27 cellular contexts compared by ENCODE assay signal in genomic region chrX:110183314-110183713, GRCh38.
A peak's percentile ranks its signal among the peaks of the same experiment; 100 is the strongest.
DNase-seq lines count a peak whose midpoint lies in the region; ATAC-seq, FAIRE-seq and TF ChIP-seq lines count a peak whose summit lies in the region.
"Had no signal": no experiment of that assay in that cellular context is flagged by ENCODE, and none has a peak within 500 bp of the region (broad histone marks: within the 10 kb centered on the region; RNA-seq: fewer than 3 reads in every experiment).

No MANE protein-coding gene starts in this region.

- TF ChIP-seq POLR2A in GM12892 (IDR thresholded peaks at IDR 0.05; ENCODE audit: low read depth, low read length) (no peak), endothelial cell of umbilical vein (IDR thresholded peaks at IDR 0.05; ENCODE audit: low read depth, low read length) (no peak), GM18505 (IDR thresholded peaks at IDR 0.05; ENCODE audit: borderline replicate concordance, extremely low read depth, insufficient read depth, insufficient read length) (no peak)

- H3K9me1 ChIP-seq in endothelial cell of umbilical vein (replicated peaks; ENCODE audit: control insufficient read depth, extremely low read depth, insufficient read depth, low read length), result no peaks in the 10 kb centered on the region

- H4K20me1 ChIP-seq in H9 (ENCODE audit: control insufficient read depth, insufficient read depth, insufficient read length) (no peaks in the 10 kb centered on the region), endothelial cell of umbilical vein (replicated peaks; ENCODE audit: control insufficient read depth, extremely low read depth, insufficient read depth, low read length) (no peaks in the 10 kb centered on the region)

- H3K36me3 Mint-ChIP-seq in H9 (ENCODE audit: insufficient read depth in 1 of 3, low read depth in 3 of 3), result peaks cover 7 to 16% (median 7%) of the 10 kb centered on the region in 3 experiments; a peak in 6 of 7 replicates
- peaks cover 15% of the 10 kb centered on the region for H3K36me3 Mint-ChIP-seq in HFFc6 (ENCODE audit: low read depth)

- no peaks in the 10 kb centered on the region for H3K23me2 ChIP-seq in H9 (ENCODE audit: insufficient read length, low read depth, low read length, poor library complexity, severe bottlenecking)

- no peak overlapping the region for H3K4me3 ChIP-seq in endothelial cell of umbilical vein (replicated peaks in 1 of 3; ENCODE audit: insufficient read depth in 1 of 3, low read depth in 1 of 3, low read length in 3 of 3)
- H3K4me3 ChIP-seq: BLaER1, GM12878 had no signal

- no peak overlapping the region for H4K8ac ChIP-seq in H9 (replicated peaks; ENCODE audit: insufficient read length, low read depth, low read length)

- H3K79me2 ChIP-seq in H9 (ENCODE audit: insufficient read depth, low read length) (no peaks in the 10 kb centered on the region), endothelial cell of umbilical vein (ENCODE audit: control insufficient read depth, insufficient read depth, low read length) (no peaks in the 10 kb centered on the region)

- H2AK5ac ChIP-seq in H9 (ENCODE audit: insufficient read length, low read length), result no peak overlapping the region

- H3K27ac Mint-ChIP-seq in H9 (no peak overlapping the region), HFFc6 (peak overlapping the region; percentile 79; the same call in 1 of the 2 replicates)
- H3K27ac Mint-ChIP-seq: CD4-positive, alpha-beta T cell; CD8-positive, alpha-beta T cell had no signal

- H3K9ac ChIP-seq in H9 (ENCODE audit: extremely low read depth, insufficient read length, low read length), result no peak overlapping the region
- H3K9ac ChIP-seq in endothelial cell of umbilical vein (replicated peaks; ENCODE audit: extremely low read depth, insufficient read depth, low read length), result no peak overlapping the region
- H3K9ac ChIP-seq: BLaER1 had no signal

- no peaks in the 10 kb centered on the region for H3K27me3 ChIP-seq in H9 (ENCODE audit: insufficient read depth, low read length)
- H3K27me3 ChIP-seq in endothelial cell of umbilical vein (ENCODE audit: control insufficient read depth in 2 of 2, insufficient read depth in 2 of 2, low read length in 2 of 2), result no peaks in the 10 kb centered on the region
- H3K27me3 ChIP-seq: BE2C had no signal

- no peak for ATAC-seq in GM18505 (IDR thresholded peaks at IDR 0.05; ENCODE audit: unreplicated experiment)
- ATAC-seq: CD8-positive, alpha-beta T cell; GM12878 had no signal

- H3K4me3 Mint-ChIP-seq in H9 (no peak overlapping the region), HFFc6 (no peak overlapping the region; the same call in 1 of the 2 replicates)
- H3K4me3 Mint-ChIP-seq: CD4-positive, alpha-beta T cell; CD8-positive, alpha-beta T cell had no signal

- H2BK20ac ChIP-seq in H9 (ENCODE audit: low read depth, low read length, poor library complexity, severe bottlenecking), result no peak overlapping the region

- H3K4me2 ChIP-seq in H9 (ENCODE audit: insufficient read depth, insufficient read length, low read length), result no peak overlapping the region
- no peak overlapping the region for H3K4me2 ChIP-seq in endothelial cell of umbilical vein (ENCODE audit: insufficient read depth, low read length)
- H3K4me2 ChIP-seq: BLaER1 had no signal

- H3K23ac ChIP-seq in H9 (ENCODE audit: insufficient read length, low read depth, low read length), result no peak overlapping the region

- H3K27ac ChIP-seq in H9 (ENCODE audit: insufficient read length, low read depth, low read length) (no peak overlapping the region), endothelial cell of umbilical vein (ENCODE audit: insufficient read depth, low read depth, low read length) (no peak overlapping the region)
- H3K27ac ChIP-seq: BLaER1, C4-2B had no signal

- CTCF ChIA-PET in endothelial cell of umbilical vein (lab: Charles Lee), result no interaction called here

- peaks cover 4% of the 10 kb centered on the region; the same call in 1 of the 2 replicates for H3K4me1 ChIP-seq in H9 (ENCODE audit: insufficient read depth, low read length)
- H3K4me1 ChIP-seq in endothelial cell of umbilical vein (ENCODE audit: control insufficient read depth, extremely low read depth, insufficient read depth, low read length), result peaks cover 3% of the 10 kb centered on the region
- H3K4me1 ChIP-seq: BLaER1, Caco-2 had no signal

- no CpG with 5 or more reads among the region's 2 CpGs for WGBS in H9 (ENCODE audit: extremely low coverage, insufficient read length, low lambda C conversion rate)

- H4K5ac ChIP-seq in H9 (ENCODE audit: insufficient read length, low read depth, low read length), result no peak overlapping the region

- H3K27me3 Mint-ChIP-seq in H9 (ENCODE audit: low read depth) (no peaks in the 10 kb centered on the region), HFFc6 (ENCODE audit: insufficient read depth) (no peaks in the 10 kb centered on the region; the same call in 1 of the 2 replicates)
- H3K27me3 Mint-ChIP-seq: CD4-positive, alpha-beta T cell had no signal

- H2BK5ac ChIP-seq in H9 (ENCODE audit: insufficient read length, low read length), result no peak overlapping the region

- no peak overlapping the region for H3K4ac ChIP-seq in H9 (ENCODE audit: low read depth, low read length)

- TF ChIP-seq CTCF in H9 (conservative IDR thresholded peaks at IDR 0.05) (no peak), HFFc6 (IDR thresholded peaks at IDR 0.05) (no peak), endothelial cell of umbilical vein (IDR thresholded peaks at IDR 0.05; ENCODE audit: extremely low read depth in 1 of 2, insufficient read depth in 1 of 2, low read depth in 1 of 2, low read length in 2 of 2) (no peak)

- H2BK15ac ChIP-seq in H9 (ENCODE audit: low read depth, low read length), result no peak overlapping the region

- intact Hi-C loops in endothelial cell of umbilical vein (cut with micrococcal nuclease), result no loop called here

- no TSS peak for BruUV-seq in endothelial cell of umbilical vein (replicated peaks; lab: Mats Ljungman, UMichigan)

- H3K14ac ChIP-seq in H9 (ENCODE audit: insufficient read depth, low read length), result no peak overlapping the region

- H3K4me1 Mint-ChIP-seq in H9, result peaks cover 20 to 26% of the 10 kb centered on the region in 2 experiments
- H3K4me1 Mint-ChIP-seq in HFFc6 (ENCODE audit: low read depth), result peaks cover 40% of the 10 kb centered on the region

- H2AFZ ChIP-seq in H9 (ENCODE audit: low read length), result no peak overlapping the region
- no peak overlapping the region for H2AFZ ChIP-seq in endothelial cell of umbilical vein (ENCODE audit: low read depth, low read length)

- H3T11ph ChIP-seq in H9 (ENCODE audit: low read length), result no peak overlapping the region

- H4K91ac ChIP-seq in H9 (ENCODE audit: insufficient read length, low read depth, low read length), result no peak overlapping the region

- no peak for DNase-seq in GM12892 (ENCODE audit: insufficient read length)
- DNase-seq in H9, result no peak
- DNase-seq in HFFc6, result no peak
- no peak for DNase-seq in endothelial cell of umbilical vein (ENCODE audit: low read depth, low spot score)
- DNase-seq in midbrain (lab: John Stamatoyannopoulos, UW), result no peak
- no peak for DNase-seq in T1000 (lab: John Stamatoyannopoulos, UW)
- no peak for DNase-seq in NCI-H774 (lab: John Stamatoyannopoulos, UW)
- DNase-seq: 8988T; ACHN; BE2C; Caco-2; Calu3; CD4-positive, alpha-beta T cell; CD8-positive, alpha-beta T cell; DMS153; DMS53; DMS79; DND-41; GDM1 had no signal

- H3K9me3 Mint-ChIP-seq in H9 (peaks cover 6 to 7% of the 10 kb centered on the region in 2 experiments; a peak in 4 of 5 replicates), HFFc6 (no peaks in the 10 kb centered on the region)

- H2BK120ac ChIP-seq in H9 (ENCODE audit: low read depth, low read length, poor library complexity, severe bottlenecking), result no peak overlapping the region

- peak; percentile 36 for FAIRE-seq in GM12892 (lab: Jason Lieb, UNC)
- FAIRE-seq in endothelial cell of umbilical vein (lab: Jason Lieb, UNC), result peak; percentile 44
- FAIRE-seq: A204.1, D721Med, GM12878, GM18507, GM19239 had no signal

- no peak overlapping the region for H2BK12ac ChIP-seq in H9 (ENCODE audit: insufficient read length, low read depth, low read length)

- peak overlapping the region; percentile 26 for H3K56ac ChIP-seq in H9 (ENCODE audit: insufficient read length, low read depth, low read length)

- H3K9me3 ChIP-seq in H9 (ENCODE audit: control insufficient read depth, low read depth, low read length) (no peaks in the 10 kb centered on the region), endothelial cell of umbilical vein (replicated peaks; ENCODE audit: control insufficient read depth, insufficient read depth, low read length) (no peaks in the 10 kb centered on the region)
- H3K9me3 ChIP-seq: BE2C, Caco-2 had no signal

- POLR2A ChIA-PET in endothelial cell of umbilical vein (lab: Charles Lee), result no interaction called here

- H3K18ac ChIP-seq in H9 (ENCODE audit: insufficient read length, low read depth, low read length), result no peak overlapping the region

- H3K36me3 ChIP-seq in endothelial cell of umbilical vein (ENCODE audit: control insufficient read depth in 2 of 2, extremely low read depth in 1 of 2, insufficient read depth in 2 of 2, low read length in 2 of 2), result no peaks in the 10 kb centered on the region
- H3K36me3 ChIP-seq: BE2C had no signal

- H3K79me1 ChIP-seq in H9 (ENCODE audit: insufficient read depth, low read depth, low read length, poor library complexity, severe bottlenecking), result no peaks in the 10 kb centered on the region

- dilution Hi-C loops in endothelial cell of umbilical vein (cut with MboI; ENCODE audit: extremely low pct_ligation_motif_present, low sequenced_read_pairs), result no loop called here

TF ChIP-seq in endothelial cell of umbilical vein, 7 proteins besides CTCF, POLR2A, EP300 and RAD21:
- TF ChIP-seq MAX (IDR thresholded peaks at IDR 0.05; ENCODE audit: insufficient read depth, insufficient read length) (no peak), EZH2 (IDR thresholded peaks at IDR 0.05; ENCODE audit: borderline replicate concordance, low read depth, low read length, severe bottlenecking) (no peak), JUN (IDR thresholded peaks at IDR 0.05; ENCODE audit: borderline replicate concordance, insufficient read depth, insufficient read length, low read depth) (no peak), FOS (IDR thresholded peaks at IDR 0.05; ENCODE audit: borderline replicate concordance, insufficient read depth, low read length) (no peak), GATA2 (IDR thresholded peaks at IDR 0.05; ENCODE audit: insufficient read depth, insufficient read length, low read depth, low read length) (no peak), POLR2AphosphoS5 (IDR thresholded peaks at IDR 0.05; ENCODE audit: insufficient read depth, low read depth, low read length) (no peak), MYC (IDR thresholded peaks at IDR 0.05; ENCODE audit: low read depth, low read length) (no peak)
